11 cellular contexts compared by ENCODE assay signal in the genomic region with DNA sequence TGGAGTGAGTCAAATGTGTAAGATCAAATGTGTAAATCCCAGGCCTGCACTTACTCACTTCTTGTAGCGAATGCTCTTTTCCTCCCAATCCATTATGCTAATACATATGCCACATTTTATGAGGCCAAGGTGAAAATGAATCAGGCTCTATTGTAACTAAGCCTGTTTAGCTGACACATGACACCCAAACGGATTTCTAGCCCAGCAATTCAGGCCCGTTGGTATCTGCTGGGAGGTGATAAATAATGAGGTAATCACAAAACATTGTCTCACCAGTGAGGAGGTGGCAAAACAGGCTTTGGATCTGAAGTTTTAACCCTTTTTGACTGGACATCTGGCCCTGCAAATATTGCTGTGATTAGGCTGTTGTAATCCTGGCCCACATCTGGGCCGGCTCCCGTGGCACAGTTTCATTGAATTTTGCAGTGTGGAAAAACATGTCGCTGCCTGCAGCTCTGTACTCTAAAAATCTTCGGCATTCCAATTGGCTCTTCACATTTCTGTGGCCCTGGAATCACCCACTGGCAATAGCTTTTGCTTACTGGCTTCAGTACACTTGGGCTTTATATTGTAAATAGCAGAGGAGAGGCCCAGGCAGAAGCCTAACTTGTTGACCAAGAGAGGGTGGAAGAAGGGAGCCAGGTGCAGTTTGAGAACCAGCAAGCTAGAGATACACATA.
DNase-seq lines count a peak whose midpoint lies in the region; TF ChIP-seq lines count a peak whose summit lies in the region.
"Had no signal": no experiment of that assay in that cellular context is flagged by ENCODE, and none has a peak within 500 bp of the region (broad histone marks: within the 10 kb centered on the region; RNA-seq: fewer than 3 reads in every experiment).

No MANE protein-coding gene starts in this region.

- H3K4me1 ChIP-seq in HUES6 (ENCODE audit: control insufficient read depth, insufficient read depth, low read length) = peaks cover 39% of the 10 kb centered on the region

- peak overlapping the region; percentile 15 for H3K4me3 Mint-ChIP-seq in type B pancreatic cell
- H3K4me3 Mint-ChIP-seq: activated B cell treated with CpG ODN at 0.5 μM for 24 hours; activated naive CD4-positive, alpha-beta T cell treated with anti-CD3 and anti-CD28 coated beads for 36 hours had no signal

- peak overlapping the region; percentile 52 for H3K27ac Mint-ChIP-seq in type B pancreatic cell
- H3K27ac Mint-ChIP-seq: activated B cell treated with CpG ODN at 0.5 μM for 24 hours; activated naive CD4-positive, alpha-beta T cell treated with anti-CD3 and anti-CD28 coated beads for 36 hours had no signal

- TF ChIP-seq CTCF in epithelial cell of esophagus (IDR thresholded peaks at IDR 0.05; ENCODE audit: insufficient read depth, low read depth, low read length, missing control alignments) (no peak), type B pancreatic cell (conservative IDR thresholded peaks at IDR 0.05) (no peak)

- H3K36me3 Mint-ChIP-seq in type B pancreatic cell = no peaks in the 10 kb centered on the region

- no peaks in the 10 kb centered on the region for H3K9me3 Mint-ChIP-seq in type B pancreatic cell
- H3K9me3 Mint-ChIP-seq: activated B cell treated with CpG ODN at 0.5 μM for 24 hours; activated naive CD4-positive, alpha-beta T cell treated with anti-CD3 and anti-CD28 coated beads for 36 hours had no signal

- H3K9ac ChIP-seq in HUES6 (ENCODE audit: low read length) = no peak overlapping the region

- H3K27me3 ChIP-seq in HUES6 (ENCODE audit: control insufficient read depth, insufficient read depth, low read length) = no peaks in the 10 kb centered on the region

- H3K4me3 ChIP-seq in HUES6 (ENCODE audit: low read depth, low read length) (no peak overlapping the region), epithelial cell of esophagus (ENCODE audit: low read length) (no peak overlapping the region)

- H3K4me1 Mint-ChIP-seq in type B pancreatic cell (ENCODE audit: unreplicated experiment) = peaks cover 17% of the 10 kb centered on the region
- H3K4me1 Mint-ChIP-seq: activated B cell treated with CpG ODN at 0.5 μM for 24 hours had no signal

- no peaks in the 10 kb centered on the region for H3K9me3 ChIP-seq in HUES6 (ENCODE audit: control insufficient read depth, insufficient read depth, low read depth, low read length)

- H3K36me3 ChIP-seq in HUES6 (ENCODE audit: control insufficient read depth, insufficient read depth, low read length) = no peaks in the 10 kb centered on the region

- peak overlapping the region; percentile 51; the same call in 1 of the 2 replicates for H3K27ac ChIP-seq in HUES6 (ENCODE audit: low read depth, low read length)

- DNase-seq in NCI-H345 treated with DMSO at 0.1 percent for 48 hours (lab: John Stamatoyannopoulos, UW; ENCODE audit: unreplicated experiment) (peak; percentile 84), epithelial cell of esophagus (ENCODE audit: low read depth) (peak; percentile 99), type B pancreatic cell (ENCODE audit: extremely low spot score, unreplicated experiment) (no peak), cerebellum (ENCODE audit: low spot score) (no peak)
- no peak for DNase-seq in activated effector memory CD4-positive, alpha-beta T cell treated with anti-CD3 and anti-CD28 coated beads, Interleukin-2, amount 50 U/mL, for 16 hours
- no peak for DNase-seq in activated naive CD4-positive, alpha-beta T cell (lab: John Stamatoyannopoulos, UW)
- DNase-seq: activated B cell treated with CpG ODN at 0.5 μM for 24 hours; activated naive CD4-positive, alpha-beta T cell treated with anti-CD3 and anti-CD28 coated beads for 36 hours; kidney; posterior cingulate gyrus had no signal

- no peaks in the 10 kb centered on the region for H3K27me3 Mint-ChIP-seq in type B pancreatic cell
- H3K27me3 Mint-ChIP-seq: activated B cell treated with CpG ODN at 0.5 μM for 24 hours had no signal

Comparison
In these comparisons a context has a peak if more than half of its experiments do, and no peak if none do; other contexts are left out.
1. DNase-seq: peak in NCI-H345 treated with DMSO at 0.1 percent for 48 hours (single experiment) and epithelial cell of esophagus (single experiment); none in type B pancreatic cell (single experiment), activated effector memory CD4-positive, alpha-beta T cell treated with anti-CD3 and anti-CD28 coated beads, Interleukin-2, amount 50 U/mL, for 16 hours (single experiment), activated naive CD4-positive, alpha-beta T cell (0 of 4) and cerebellum (single experiment).